In genomic region chr18:74652392-74652988, GRCh38 we compare ENCODE assay signal across 8 cellular contexts. TPM values are rescaled to one million over a fixed set of nuclear protein-coding genes. Genes with fewer than 3 reads are reported as not detected.
DNase-seq lines count a peak whose midpoint lies in the region; ATAC-seq, FAIRE-seq and TF ChIP-seq lines count a peak whose summit lies in the region.

No MANE protein-coding gene starts in this region.

- 30 to 36% (median 34%) methylated on average over 4 of the region's 4 CpGs for WGBS in heart left ventricle, 4 donors
- WGBS in H1 (ENCODE audit: extremely low coverage in 1 of 2, insufficient coverage in 1 of 2, insufficient read length in 1 of 2, insufficient replicate concordance in 2 of 2, low coverage in 1 of 2, low lambda C conversion rate in 2 of 2, missing lambda C conversion rate in 1 of 2), 2 experiments, result 41% methylated on average over 4 of the region's 4 CpGs; no CpG with 5 or more reads in 1 of the 2 experiments

- no peaks in the 10 kb centered on the region for H3K27me3 ChIP-seq in heart left ventricle
- no peaks in the 10 kb centered on the region for H3K27me3 ChIP-seq in H1 (replicated peaks in 1 of 4; ENCODE audit: control insufficient read depth in 3 of 4, extremely low read depth in 1 of 4, insufficient read depth in 3 of 4, low read length in 3 of 4)

- intact Hi-C loops in heart left ventricle (cut with DNase I) (loop anchor here in 9 of 10 donors (1.0 to 10.0 kb wide), 14 partner anchors 242 to 1700 kb away; partner anchors contain the start of gene PTGR3 (in 2 of the 9)), left ventricle myocardium superior (cut with micrococcal nuclease) (no loop called here)

- H2AFZ ChIP-seq in H1 (ENCODE audit: low read length), result no peak overlapping the region

- H3K23me2 ChIP-seq in H1 (ENCODE audit: low read depth, low read length), result no peaks in the 10 kb centered on the region

- TF ChIP-seq POLR2A in heart left ventricle (IDR thresholded peaks at IDR 0.05) (no peak), H1 (IDR thresholded peaks at IDR 0.05; ENCODE audit: control extremely low read depth in 1 of 2, low read depth in 2 of 2, low read length in 2 of 2) (no peak)

- H3K56ac ChIP-seq in H1 (replicated peaks; ENCODE audit: insufficient read length, low read depth, low read length), result no peak overlapping the region

- H3K23ac ChIP-seq in H1 (ENCODE audit: insufficient read length), result no peak overlapping the region

- H3K4ac ChIP-seq in H1 (replicated peaks; ENCODE audit: insufficient read length, low read depth, low read length), result no peak overlapping the region

- H3K4me2 ChIP-seq in H1 (ENCODE audit: insufficient read depth in 1 of 2, low read depth in 2 of 2, low read length in 2 of 2), result no peak overlapping the region

- no peak overlapping the region for H3K9ac ChIP-seq in H1 (replicated peaks in 1 of 4; ENCODE audit: extremely low read depth in 1 of 4, low read depth in 3 of 4, low read length in 3 of 4)

- no peak for TF ChIP-seq EP300 in H1 (IDR thresholded peaks at IDR 0.05; ENCODE audit: borderline replicate concordance in 1 of 2, low read depth in 2 of 2, low read length in 2 of 2)

- H3K36me3 ChIP-seq in heart left ventricle (peaks cover 0 to 9% (median 0%) of the 10 kb centered on the region in 9 donors), H1 (ENCODE audit: control insufficient read depth in 2 of 4, insufficient read depth in 4 of 4, low read length in 3 of 4) (no peaks in the 10 kb centered on the region)

- ATAC-seq in heart left ventricle (no peak), left ventricle myocardium superior (no peak), HG02973 (IDR thresholded peaks at IDR 0.05; ENCODE audit: unreplicated experiment) (no peak)

- POLR2A ChIA-PET in H1 (lab: Charles Lee; ENCODE audit: partially characterized antibody), result no interaction called here

- no peak overlapping the region for H2BK5ac ChIP-seq in H1 (ENCODE audit: low read depth, low read length)

- no peak overlapping the region for H2BK12ac ChIP-seq in H1 (ENCODE audit: low read depth, low read length)

- no peak overlapping the region for H3K14ac ChIP-seq in H1 (ENCODE audit: insufficient read length)

- no peak overlapping the region for H3K18ac ChIP-seq in H1 (ENCODE audit: extremely low read depth, low read length)

- no peak overlapping the region for H4K5ac ChIP-seq in H1 (ENCODE audit: insufficient read length, low read depth, low read length)

- no peaks in the 10 kb centered on the region for H3K36me3 Mint-ChIP-seq in neural crest cell (ENCODE audit: low read depth)

- no peak overlapping the region for H2BK20ac ChIP-seq in H1 (ENCODE audit: low read length)

- no peak overlapping the region for H4K91ac ChIP-seq in H1 (replicated peaks; ENCODE audit: insufficient read length, low read length)

- no peak overlapping the region for H3K27ac Mint-ChIP-seq in neural crest cell (ENCODE audit: unreplicated experiment)

- peaks cover 0 to 1% of the 10 kb centered on the region in 2 experiments for H4K20me1 ChIP-seq in H1 (replicated peaks in 1 of 2; ENCODE audit: control insufficient read depth in 1 of 2, insufficient read depth in 2 of 2, low read length in 2 of 2)

- H3K79me1 ChIP-seq in H1 (ENCODE audit: low read depth, low read length), result no peaks in the 10 kb centered on the region

- H3K9me3 ChIP-seq in heart left ventricle (no peaks in the 10 kb centered on the region), H1 (ENCODE audit: insufficient read depth in 2 of 2, low read depth in 1 of 2, low read length in 1 of 2) (no peaks in the 10 kb centered on the region)

- H3K4me3 ChIP-seq in heart left ventricle, result no peak overlapping the region
- H3K4me3 ChIP-seq in H1 (ENCODE audit: extremely low read depth in 1 of 4, insufficient read depth in 2 of 4, low read depth in 3 of 4, low read length in 4 of 4), result no peak overlapping the region

- FAIRE-seq in H1 (lab: Jason Lieb, UNC), result peak; percentile 13

- H2BK120ac ChIP-seq in H1 (replicated peaks; ENCODE audit: low read depth, low read length), result no peak overlapping the region

- H3K4me1 Mint-ChIP-seq in neural crest cell, result peaks cover 2% of the 10 kb centered on the region

- no peak overlapping the region for H4K8ac ChIP-seq in H1 (ENCODE audit: extremely low read depth, insufficient read depth, low read length)

- CTCF ChIA-PET in H1 (lab: Charles Lee; ENCODE audit: partially characterized antibody), result interaction anchor here (0.6 to 1.7 kb wide), 8 partner anchors 9 to 1821 kb away, joined by 3 to 10 read pairs (median 4); no protein-coding TSS in a partner anchor

- H3K27me3 Mint-ChIP-seq in neural crest cell (ENCODE audit: low read depth), result no peaks in the 10 kb centered on the region

- H3K4me1 ChIP-seq in heart left ventricle (no peaks in the 10 kb centered on the region), H1 (replicated peaks in 1 of 4; ENCODE audit: control insufficient read depth in 3 of 4, insufficient read depth in 4 of 4, low read length in 3 of 4) (peaks cover 0 to 3% (median 1%) of the 10 kb centered on the region in 4 experiments; a peak in 2 of 7 replicates)

- no peak overlapping the region for H3K4me3 Mint-ChIP-seq in neural crest cell

- peak; percentile 62 to 64 for TF ChIP-seq RAD21 in H1 (IDR thresholded peaks at IDR 0.05 in 1 of 2, conservative IDR thresholded peaks at IDR 0.05 in 1 of 2; ENCODE audit: low read depth in 2 of 2, low read length in 2 of 2)

- H2BK15ac ChIP-seq in H1 (ENCODE audit: low read length), result no peak overlapping the region

- H3K27ac ChIP-seq in heart left ventricle (no peak overlapping the region), H1 (ENCODE audit: low read depth, low read length) (no peak overlapping the region)

- no peaks in the 10 kb centered on the region for H3K79me2 ChIP-seq in H1 (ENCODE audit: control insufficient read depth in 1 of 2, insufficient read depth in 2 of 2, low read length in 2 of 2)

- H2AK5ac ChIP-seq in H1 (ENCODE audit: low read depth, low read length), result no peak overlapping the region

- H3K9me3 Mint-ChIP-seq in neural crest cell, result no peaks in the 10 kb centered on the region

- DNase-seq in heart left ventricle (no peak), left ventricle myocardium superior (no peak), HPDE6-E6E7 (ENCODE audit: extremely low spot score) (peak; percentile 25), NOMO-1 treated with DMSO at 0.1 percent for 48 hours (lab: John Stamatoyannopoulos, UW; ENCODE audit: unreplicated experiment) (peak; percentile 29), H1 (ENCODE audit: low read depth in 1 of 2, low spot score in 2 of 2) (no peak), neural crest cell (ENCODE audit: low read depth, low spot score) (no peak), NK-92 (lab: John Stamatoyannopoulos, UW; ENCODE audit: unreplicated experiment) (no peak)

- TF ChIP-seq CTCF in heart left ventricle (IDR thresholded peaks at IDR 0.05) (peak; percentile 48 to 72 (median 61)), H1 (IDR thresholded peaks at IDR 0.05; ENCODE audit: control extremely low read depth in 1 of 3, insufficient read depth in 1 of 3, low read depth in 1 of 3, low read length in 3 of 3) (peak in 2 of 3 experiments; percentile 22 to 41; a peak in 2 of 4 replicates), neural crest cell (conservative IDR thresholded peaks at IDR 0.05) (peak; percentile 77)

TF ChIP-seq in H1, 55 proteins besides CTCF, POLR2A, EP300 and RAD21:
- TF ChIP-seq SP2 (IDR thresholded peaks at IDR 0.05; ENCODE audit: low read length), result no peak
- no peak for TF ChIP-seq SIN3A (conservative IDR thresholded peaks at IDR 0.05 in 1 of 2, IDR thresholded peaks at IDR 0.05 in 1 of 2; ENCODE audit: low read depth in 1 of 2, low read length in 2 of 2)
- TF ChIP-seq GABPA (IDR thresholded peaks at IDR 0.05; ENCODE audit: borderline replicate concordance, insufficient read depth, low read length), result no peak
- TF ChIP-seq TAF7 (optimal IDR thresholded peaks at IDR 0.05; ENCODE audit: borderline replicate concordance, low read depth, low read length), result no peak
- no peak for TF ChIP-seq MAFK (IDR thresholded peaks at IDR 0.05; ENCODE audit: low read depth, low read length)

RNA-seq across cellular contexts. Expression of gene ZNF407, which starts 54.8 kb away (rescaled TPM):
- total RNA-seq in heart left ventricle (10 to 100 TPM in 7 of 9 donors, 1 to 10 TPM in 2; 8.1 to 14.7 (median 12.3) TPM), left ventricle myocardium superior (12.0 TPM), neural crest cell (13.1 and 13.2 TPM in 2 replicates)
- polyA plus RNA-seq in heart left ventricle (1 to 10 TPM; 3.8 to 3.9 TPM), H1 (2011; rRNA removed) (1.5 TPM in 2 replicates)
- 6.2 and 6.8 TPM in 2 replicates for total RNA-seq in H1 (2021; fragmentation: NEBNext Ultra II Directional; extraction: Animal tissue kit (Norgen Biotek cat#: 25700))
- 1.9 TPM for polyA plus RNA-seq in H1 (2011; cell fraction: cytosol; rRNA removed)
- 3.7 TPM for polyA plus RNA-seq in H1 (2011; cell fraction: nucleus; rRNA removed)
- 2.1 to 3.5 TPM (median 2.8 TPM) in 4 replicates for polyA plus RNA-seq in H1 (2012, experiment 1 of 2)
- polyA plus RNA-seq in H1 (2012, experiment 2 of 2), result 0.20 TPM
- polyA plus RNA-seq in H1 (2013, experiment 1 of 2), result 1.6 TPM
- polyA plus RNA-seq in H1 (2013, experiment 2 of 2), result 1.7 TPM
- 10.8 and 16.1 TPM in 2 replicates for polyA minus RNA-seq in H1 (2011; rRNA and poly(A)+ RNA removed)
- polyA minus RNA-seq in H1 (2011; cell fraction: cytosol; rRNA and poly(A)+ RNA removed), result 6.7 TPM
- polyA minus RNA-seq in H1 (2011; cell fraction: nucleus; rRNA and poly(A)+ RNA removed), result 41.3 TPM

Comparison
In these comparisons a context has a peak if more than half of its experiments do, and no peak if none do; other contexts are left out.
1. DNase-seq: peak in HPDE6-E6E7 (single experiment) and NOMO-1 treated with DMSO at 0.1 percent for 48 hours (single experiment); none in heart left ventricle (0 of 5), left ventricle myocardium superior (single experiment), H1 (0 of 2), neural crest cell (single experiment) and NK-92 (single experiment).
2. Peak in every context shown above with its lines, with median percentiles within 50 percentile points of each other: CTCF ChIP-seq.